Comparison of ENCODE assay signal across 9 cellular contexts in genomic region chr2:222939208-222939846, GRCh38.
A peak's percentile ranks its signal among the peaks of the same experiment; 100 is the strongest.
DNase-seq lines count a peak whose midpoint lies in the region; ATAC-seq, FAIRE-seq and TF ChIP-seq lines count a peak whose summit lies in the region.
"Had no signal": no experiment of that assay in that cellular context is flagged by ENCODE, and none has a peak within 500 bp of the region (broad histone marks: within the 10 kb centered on the region; RNA-seq: fewer than 3 reads in every experiment).

No MANE protein-coding gene starts in this region.

- peaks cover 17% of the 10 kb centered on the region for H3K4me1 Mint-ChIP-seq in activated T-helper 2 cell treated with anti-CD3 and anti-CD28 coated beads, Interferon-gamma antibody, Interleukin-2, Interleukin-4, amounts not matched to agents 10 μg/mL and 5 μg/mL and 100 μg/mL, durations not matched to agents 14 hours and 24 hours and 36 hours (ENCODE audit: low read depth)

- ATAC-seq in GM19395 (IDR thresholded peaks at IDR 0.05; ENCODE audit: unreplicated experiment) (peak; percentile 71), HG03460 (IDR thresholded peaks at IDR 0.05; ENCODE audit: unreplicated experiment) (peak; percentile 81), RWPE2 (ENCODE audit: low read depth) (peak; percentile 70)

- H3K9me3 ChIP-seq in RWPE2 (ENCODE audit: severe bottlenecking) = peaks cover 5% of the 10 kb centered on the region
- H3K9me3 ChIP-seq in small intestine (ENCODE audit: control insufficient read depth, low read depth) = no peaks in the 10 kb centered on the region

- no peak overlapping the region for H3K4me3 Mint-ChIP-seq in activated T-helper 2 cell treated with anti-CD3 and anti-CD28 coated beads, Interferon-gamma antibody, Interleukin-2, Interleukin-4, amounts not matched to agents 10 μg/mL and 5 μg/mL and 100 μg/mL, durations not matched to agents 14 hours and 24 hours and 36 hours (ENCODE audit: low read depth)

- no peak overlapping the region for H3K4me3 ChIP-seq in RWPE2 (ENCODE audit: severe bottlenecking)
- H3K4me3 ChIP-seq in small intestine (ENCODE audit: low read depth in 1 of 2, low read length in 2 of 2) = no peak overlapping the region

- H3K36me3 ChIP-seq in RWPE2 (ENCODE audit: low read depth) = peaks cover 83% of the 10 kb centered on the region
- H3K36me3 ChIP-seq in small intestine (ENCODE audit: control insufficient read depth in 2 of 2, insufficient read depth in 2 of 2, low read length in 2 of 2) = peaks cover 2 to 13% of the 10 kb centered on the region in 2 donors

- DNase-seq in DMS 273 (lab: John Stamatoyannopoulos, UW; ENCODE audit: unreplicated experiment) (peak; percentile 78), RWPE2 (ENCODE audit: low spot score) (no peak), glomerular visceral epithelial cell (ENCODE audit: extremely low spot score) (peak; percentile 72), small intestine (peak; percentile 63), occipital lobe (lab: John Stamatoyannopoulos, UW) (no peak)
- DNase-seq in activated T-helper 2 cell treated with anti-CD3 and anti-CD28 coated beads, Interferon-gamma antibody, Interleukin-2, Interleukin-4, amounts not matched to agents 10 μg/mL and 5 μg/mL and 100 μg/mL, durations not matched to agents 14 hours and 24 hours and 36 hours (ENCODE audit: low spot score) = peak; percentile 53

- FAIRE-seq in small intestine (lab: Jason Lieb, UNC) = no peak
- FAIRE-seq: endometrium had no signal

- intact Hi-C loops in activated T-helper 2 cell treated with anti-CD3 and anti-CD28 coated beads, Interferon-gamma antibody, Interleukin-2, Interleukin-4, amounts not matched to agents 10 μg/mL and 5 μg/mL and 100 μg/mL, durations not matched to agents 14 hours and 24 hours and 36 hours (cut with micrococcal nuclease) = loop anchor here (1.0 to 2.0 kb wide), 2 partner anchors 231 to 249 kb away; no protein-coding TSS in a partner anchor

- no peak overlapping the region for H3K27ac Mint-ChIP-seq in activated T-helper 2 cell treated with anti-CD3 and anti-CD28 coated beads, Interferon-gamma antibody, Interleukin-2, Interleukin-4, amounts not matched to agents 10 μg/mL and 5 μg/mL and 100 μg/mL, durations not matched to agents 14 hours and 24 hours and 36 hours

- TF ChIP-seq CTCF in RWPE2 (IDR thresholded peaks at IDR 0.05; ENCODE audit: poor library complexity, severe bottlenecking) = peak; percentile 87

- 85 to 91% (median 85%) methylated on average over 6 of the region's 6 CpGs for WGBS in small intestine, 3 donors

- no peaks in the 10 kb centered on the region for H3K27me3 ChIP-seq in RWPE2 (ENCODE audit: insufficient read depth, poor library complexity, severe bottlenecking)
- no peaks in the 10 kb centered on the region for H3K27me3 ChIP-seq in small intestine (ENCODE audit: control insufficient read depth in 2 of 2, insufficient read depth in 2 of 2, low read length in 2 of 2)

- H3K4me1 ChIP-seq in RWPE2 (ENCODE audit: insufficient read depth, poor library complexity, severe bottlenecking) (peaks cover 29% of the 10 kb centered on the region), small intestine (ENCODE audit: control insufficient read depth in 2 of 2, insufficient read depth in 1 of 2, low read depth in 1 of 2, low read length in 1 of 2) (no peaks in the 10 kb centered on the region)

- peaks cover 21% of the 10 kb centered on the region for H3K9me3 Mint-ChIP-seq in activated T-helper 2 cell treated with anti-CD3 and anti-CD28 coated beads, Interferon-gamma antibody, Interleukin-2, Interleukin-4, amounts not matched to agents 10 μg/mL and 5 μg/mL and 100 μg/mL, durations not matched to agents 14 hours and 24 hours and 36 hours

- H3K27me3 Mint-ChIP-seq in activated T-helper 2 cell treated with anti-CD3 and anti-CD28 coated beads, Interferon-gamma antibody, Interleukin-2, Interleukin-4, amounts not matched to agents 10 μg/mL and 5 μg/mL and 100 μg/mL, durations not matched to agents 14 hours and 24 hours and 36 hours (ENCODE audit: low read depth) = no peaks in the 10 kb centered on the region

- H3K27ac ChIP-seq in RWPE2 (ENCODE audit: poor library complexity, severe bottlenecking) (no peak overlapping the region), small intestine (ENCODE audit: low read depth in 1 of 2, low read length in 1 of 2) (no peak overlapping the region)

- peaks cover 55% of the 10 kb centered on the region for H3K36me3 Mint-ChIP-seq in activated T-helper 2 cell treated with anti-CD3 and anti-CD28 coated beads, Interferon-gamma antibody, Interleukin-2, Interleukin-4, amounts not matched to agents 10 μg/mL and 5 μg/mL and 100 μg/mL, durations not matched to agents 14 hours and 24 hours and 36 hours (ENCODE audit: low read depth)

Comparison
In these comparisons a context has a peak if more than half of its experiments do, and no peak if none do; other contexts are left out.
1. DNase-seq: peak in DMS 273 (single experiment), activated T-helper 2 cell treated with anti-CD3 and anti-CD28 coated beads, Interferon-gamma antibody, Interleukin-2, Interleukin-4, amounts not matched to agents 10 μg/mL and 5 μg/mL and 100 μg/mL, durations not matched to agents 14 hours and 24 hours and 36 hours (single experiment), glomerular visceral epithelial cell (single experiment) and small intestine (single experiment); none in RWPE2 (single experiment) and occipital lobe (single experiment).
2. Peak in every context shown above with its lines, with median percentiles within 50 percentile points of each other: ATAC-seq.